In genomic region chr1:21313886-21314796, GRCh38 we compare ENCODE assay signal across 11 cellular contexts. TPM values are rescaled to one million over a fixed set of nuclear protein-coding genes. Genes with fewer than 3 reads are reported as not detected.
DNase-seq lines count a peak whose midpoint lies in the region; ATAC-seq and TF ChIP-seq lines count a peak whose summit lies in the region.
"Had no signal": no experiment of that assay in that cellular context is flagged by ENCODE, and none has a peak within 500 bp of the region (broad histone marks: within the 10 kb centered on the region; RNA-seq: fewer than 3 reads in every experiment).

No MANE protein-coding gene starts in this region.

- H3K9me3 ChIP-seq in Karpas-422 (ENCODE audit: low read length) (no peaks in the 10 kb centered on the region), thoracic aorta (no peaks in the 10 kb centered on the region)

- H3K27me3 Mint-ChIP-seq in memory B cell: no peaks in the 10 kb centered on the region

- H3K4me1 ChIP-seq in Karpas-422 (ENCODE audit: low read length) (peaks cover 22% of the 10 kb centered on the region), thoracic aorta (ENCODE audit: control insufficient read depth in 1 of 2, low read depth in 2 of 2) (peaks cover 43 to 96% of the 10 kb centered on the region in 2 donors), foreskin keratinocyte (no peaks in the 10 kb centered on the region)

- DNase-seq in Karpas-422: no peak
- no peak for DNase-seq in dorsolateral prefrontal cortex
- DNase-seq in memory B cell (ENCODE audit: low spot score in 2 of 2): no peak
- DNase-seq in thoracic aorta (ENCODE audit: low spot score): no peak
- DNase-seq in NK-92 treated with Interleukin-12 subunit alpha and Interleukin-12 subunit beta, amount 100 ng/mL, for 24 hours (lab: John Stamatoyannopoulos, UW): no peak
- no peak for DNase-seq in foreskin keratinocyte
- no peak for DNase-seq in NCI-H128 (lab: John Stamatoyannopoulos, UW; ENCODE audit: unreplicated experiment)
- DNase-seq: DND-41, NCI-H2171 had no signal

- peaks cover 27% of the 10 kb centered on the region for H3K4me1 Mint-ChIP-seq in memory B cell

- H3K4me3 ChIP-seq in Karpas-422 (ENCODE audit: low read length) (no peak overlapping the region), dorsolateral prefrontal cortex (no peak overlapping the region), thoracic aorta (no peak overlapping the region)
- H3K4me3 ChIP-seq: cardiac muscle cell had no signal

- peak overlapping the region; percentile 21 for H3K27ac Mint-ChIP-seq in memory B cell

- H3K27ac ChIP-seq in Karpas-422 (ENCODE audit: low read length) (0 out of 2 replicates have a peak overlapping the region, but pooled peaks have one; percentile 1), dorsolateral prefrontal cortex (peak overlapping the region in 49 of 59 donors; percentile 3 to 97 (median 74)), thoracic aorta (peak overlapping the region; percentile 57 to 95), foreskin keratinocyte (no peak overlapping the region)
- H3K27ac ChIP-seq: cardiac muscle cell had no signal

- H3K9me3 Mint-ChIP-seq in memory B cell: peaks cover 1% of the 10 kb centered on the region

- ATAC-seq in memory B cell (ENCODE audit: low read depth): no peak
- no peak for ATAC-seq in thoracic aorta (ENCODE audit: insufficient number of reproducible peaks, low FRiP score, low read depth)
- ATAC-seq in foreskin keratinocyte: no peak
- ATAC-seq in HG03439 (IDR thresholded peaks at IDR 0.05; ENCODE audit: unreplicated experiment): no peak

- H3K9ac ChIP-seq in Karpas-422 (ENCODE audit: low read length): no peak overlapping the region

- H3K9me2 ChIP-seq in Karpas-422 (replicated peaks; ENCODE audit: insufficient read depth, low read length): no peaks in the 10 kb centered on the region

- no peak overlapping the region for H3K4me2 ChIP-seq in Karpas-422 (ENCODE audit: low read depth, low read length, poor library complexity, severe bottlenecking)

- peaks cover 93% of the 10 kb centered on the region for H3K79me2 ChIP-seq in Karpas-422 (ENCODE audit: low read length)

- no peak for TF ChIP-seq CTCF in dorsolateral prefrontal cortex (IDR thresholded peaks at IDR 0.05 in 54 of 56, conservative IDR thresholded peaks at IDR 0.05 in 2 of 56; ENCODE audit: low read depth in 1 of 56, partially characterized antibody in 56 of 56)
- TF ChIP-seq CTCF in thoracic aorta (IDR thresholded peaks at IDR 0.05): no peak
- TF ChIP-seq CTCF in foreskin keratinocyte (conservative IDR thresholded peaks at IDR 0.05): no peak

- H2AFZ ChIP-seq in Karpas-422 (ENCODE audit: low read length): no peak overlapping the region

- H4K20me1 ChIP-seq in Karpas-422 (ENCODE audit: insufficient read depth, low read depth, low read length): peaks cover 44% of the 10 kb centered on the region

- H3K4me3 Mint-ChIP-seq in memory B cell: no peak overlapping the region

- intact Hi-C loops in dorsolateral prefrontal cortex (cut with DNase I): loop anchor here in 1 of 2 donors (5.0 kb wide), 1 partner anchor 33 kb away; no protein-coding TSS in a partner anchor

- H3K36me3 Mint-ChIP-seq in memory B cell: peaks cover 6% of the 10 kb centered on the region

- 0 out of 2 replicates have a peak, but pooled peaks cover 5% of the 10 kb centered on the region for H3K36me3 ChIP-seq in Karpas-422 (ENCODE audit: insufficient read depth, low read length)
- H3K36me3 ChIP-seq in thoracic aorta: no peaks in the 10 kb centered on the region
- H3K36me3 ChIP-seq: cardiac muscle cell had no signal

- no peaks in the 10 kb centered on the region for H3K27me3 ChIP-seq in Karpas-422 (ENCODE audit: low read length)
- H3K27me3 ChIP-seq in dorsolateral prefrontal cortex: no peaks in the 10 kb centered on the region
- H3K27me3 ChIP-seq in thoracic aorta (replicated peaks; ENCODE audit: insufficient read depth): no peaks in the 10 kb centered on the region
- H3K27me3 ChIP-seq in foreskin keratinocyte: no peaks in the 10 kb centered on the region
- H3K27me3 ChIP-seq: cardiac muscle cell had no signal

RNA-seq across cellular contexts. Expression of gene ECE1, which starts 23.9 kb away (rescaled TPM):
- 59.9 and 81.7 TPM in 2 replicates for total RNA-seq in Karpas-422 (2014; rRNA removed; shearing (Covaris generic); ENCODE audit: low replicate concordance)
- total RNA-seq in dorsolateral prefrontal cortex (100 to 1,000 TPM in 2 of 120 experiments, 10 to 100 TPM in 118; 38.8 to 122 (median 62.6) TPM), thoracic aorta (100 to 1,000 TPM; 103 to 124 TPM), foreskin keratinocyte (51.1 and 63.5 TPM in 2 replicates)
- polyA plus RNA-seq in foreskin keratinocyte: 28.0 and 34.0 TPM in 2 replicates
